Comparison of ENCODE assay signal across 8 cellular contexts in the genomic region with DNA sequence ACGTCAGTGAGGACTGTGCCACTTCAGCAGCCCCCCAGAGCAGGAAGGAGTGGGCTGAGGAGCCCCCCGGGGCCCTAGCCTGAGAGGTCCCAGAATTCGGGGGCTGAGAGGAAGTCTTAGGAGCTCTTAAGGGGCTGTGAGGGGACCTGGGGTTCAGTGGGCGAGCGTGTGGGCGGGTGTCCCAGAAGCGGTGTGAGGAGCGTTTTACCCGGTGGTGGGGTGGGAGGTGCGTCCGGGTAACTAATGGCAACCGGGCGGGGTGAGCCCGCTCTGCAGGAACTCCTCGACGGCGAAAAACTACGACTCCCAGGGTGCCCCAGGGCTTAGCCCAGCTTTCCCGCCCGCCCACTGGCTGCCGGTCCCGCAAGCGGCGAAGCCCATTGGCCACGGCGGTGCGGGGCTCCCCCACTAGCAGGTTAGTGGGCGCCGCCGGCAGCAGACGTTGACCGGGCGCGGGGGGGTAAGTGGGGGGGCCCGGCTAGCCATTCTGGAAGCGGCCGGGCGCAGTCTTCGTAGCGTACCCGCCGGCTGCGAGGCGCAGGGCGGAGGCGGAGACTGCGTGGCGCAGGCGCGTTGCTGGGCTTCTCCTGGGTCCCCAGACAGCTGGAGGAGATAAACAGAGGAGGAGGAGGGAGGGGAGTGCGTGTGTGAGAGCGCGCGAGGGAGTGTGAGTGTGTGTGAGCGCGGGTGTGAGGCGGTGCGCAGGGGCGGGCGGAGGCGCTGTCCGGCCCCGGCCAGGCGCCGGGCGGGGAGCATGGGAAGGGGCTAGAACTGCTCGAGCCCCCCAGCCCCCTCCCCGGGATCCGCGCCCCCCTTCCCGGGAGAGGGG. TPM values are rescaled to one million over a fixed set of nuclear protein-coding genes. Genes with fewer than 3 reads are reported as not detected.
DNase-seq lines count a peak whose midpoint lies in the region; ATAC-seq and TF ChIP-seq lines count a peak whose summit lies in the region.

A gene with protein sequence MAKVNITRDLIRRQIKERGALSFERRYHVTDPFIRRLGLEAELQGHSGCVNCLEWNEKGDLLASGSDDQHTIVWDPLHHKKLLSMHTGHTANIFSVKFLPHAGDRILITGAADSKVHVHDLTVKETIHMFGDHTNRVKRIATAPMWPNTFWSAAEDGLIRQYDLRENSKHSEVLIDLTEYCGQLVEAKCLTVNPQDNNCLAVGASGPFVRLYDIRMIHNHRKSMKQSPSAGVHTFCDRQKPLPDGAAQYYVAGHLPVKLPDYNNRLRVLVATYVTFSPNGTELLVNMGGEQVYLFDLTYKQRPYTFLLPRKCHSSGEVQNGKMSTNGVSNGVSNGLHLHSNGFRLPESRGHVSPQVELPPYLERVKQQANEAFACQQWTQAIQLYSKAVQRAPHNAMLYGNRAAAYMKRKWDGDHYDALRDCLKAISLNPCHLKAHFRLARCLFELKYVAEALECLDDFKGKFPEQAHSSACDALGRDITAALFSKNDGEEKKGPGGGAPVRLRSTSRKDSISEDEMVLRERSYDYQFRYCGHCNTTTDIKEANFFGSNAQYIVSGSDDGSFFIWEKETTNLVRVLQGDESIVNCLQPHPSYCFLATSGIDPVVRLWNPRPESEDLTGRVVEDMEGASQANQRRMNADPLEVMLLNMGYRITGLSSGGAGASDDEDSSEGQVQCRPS (plus strand): TSS at position 579 of the 829 bp plus-strand sequence. CDS start 26,423 bp downstream, outside the sequence.

- H2AFZ ChIP-seq in PC-3 (ENCODE audit: low read length): peak within 1 kb of the TSS; percentile 88

- TF ChIP-seq CTCF in PC-3 (conservative IDR thresholded peaks at IDR 0.05; ENCODE audit: low read depth, low read length) (no peak), epithelial cell of esophagus (IDR thresholded peaks at IDR 0.05; ENCODE audit: insufficient read depth, low read depth, low read length, missing control alignments) (no peak), mucosa of descending colon (IDR thresholded peaks at IDR 0.05) (no peak)

- no TSS peak for BruUV-seq in PC-3 (replicated peaks; lab: Mats Ljungman, UMichigan)

- DNase-seq in DMS114 treated with DMSO at 0.1 percent for 48 hours (lab: John Stamatoyannopoulos, UW; ENCODE audit: unreplicated experiment) (peak; percentile 93), PC-3 (peak; percentile 97), activated T-cell treated with anti-CD3 and anti-CD28 coated beads for 48 hours (ENCODE audit: low read depth) (peak; percentile 97), epithelial cell of esophagus (ENCODE audit: low read depth) (peak; percentile 98), mucosa of descending colon (peak; percentile 96 to 99 (median 98))
- DNase-seq in stimulated activated CD8-positive, alpha-beta memory T cell treated with anti-CD3 and anti-CD28 coated beads, Interleukin-4, amount 100 ng/mL, for 24 hours (ENCODE audit: low read depth): peak; percentile 98

- peaks cover 16% of the 10 kb centered on the region; the same call in 1 of the 2 replicates for H3K4me1 ChIP-seq in PC-3 (ENCODE audit: insufficient read depth, low read length)
- peaks cover 5% of the 10 kb centered on the region for H3K4me1 ChIP-seq in mucosa of descending colon (ENCODE audit: low read depth)

- H3K9ac ChIP-seq in PC-3 (ENCODE audit: low read length): peak within 1 kb of the TSS; percentile 41

- CTCF ChIA-PET in PC-3 (lab: Charles Lee): interaction anchor here (0.5 to 0.7 kb wide), 5 partner anchors 17 to 139 kb away, joined by 3 to 4 read pairs (median 3); no protein-coding TSS in a partner anchor

- peak; percentile 88 for ATAC-seq in GM21576 (IDR thresholded peaks at IDR 0.05; ENCODE audit: unreplicated experiment)
- peak; percentile 97 for ATAC-seq in PC-3
- peak; percentile 96 for ATAC-seq in mucosa of descending colon

- peaks cover 19% of the 10 kb centered on the region for H3K79me2 ChIP-seq in PC-3 (ENCODE audit: low read length)

- peak within 1 kb of the TSS; percentile 94 for H3K4me2 ChIP-seq in PC-3 (ENCODE audit: low read length)

- POLR2A ChIA-PET in PC-3 (lab: Charles Lee; ENCODE audit: unreplicated experiment): no interaction called here

- H3K27ac ChIP-seq in PC-3 (ENCODE audit: low read length): no peak within 1 kb of the TSS

- H3F3A ChIP-seq in PC-3 (ENCODE audit: low read length, unreplicated experiment): no peaks in the 10 kb centered on the region

- TF ChIP-seq EP300 in Ishikawa (IDR thresholded peaks at IDR 0.05; ENCODE audit: borderline replicate concordance): peak; percentile 40; the same call in 1 of the 2 replicates

- TF ChIP-seq RAD21 in Ishikawa (IDR thresholded peaks at IDR 0.05; ENCODE audit: low read depth): no peak

- H3K36me3 ChIP-seq in PC-3 (ENCODE audit: low read depth, low read length): no peaks in the 10 kb centered on the region
- H3K36me3 ChIP-seq in mucosa of descending colon (ENCODE audit: low read depth): no peaks in the 10 kb centered on the region

- H4K20me1 ChIP-seq in PC-3 (ENCODE audit: low read length): no peaks in the 10 kb centered on the region

- no peaks in the 10 kb centered on the region for H3K27me3 ChIP-seq in PC-3 (ENCODE audit: low read length)

- no peaks in the 10 kb centered on the region for H3K9me2 ChIP-seq in PC-3 (replicated peaks; ENCODE audit: low read length)

- H3K9me3 ChIP-seq in PC-3 (ENCODE audit: low read length) (no peaks in the 10 kb centered on the region), mucosa of descending colon (no peaks in the 10 kb centered on the region)

- intact Hi-C loops in PC-3 (cut with micrococcal nuclease) (loop anchor here (1.0 kb wide), 1 partner anchor 122 kb away; no protein-coding TSS in a partner anchor), mucosa of descending colon (cut with DNase I, micrococcal nuclease) (no loop called here)

- peak within 1 kb of the TSS; percentile 76 for H3K4me3 ChIP-seq in PC-3 (ENCODE audit: low read length)
- peak within 1 kb of the TSS; percentile 77 for H3K4me3 ChIP-seq in epithelial cell of esophagus (ENCODE audit: low read length)
- peak within 1 kb of the TSS; percentile 80 for H3K4me3 ChIP-seq in mucosa of descending colon

TF ChIP-seq in Ishikawa, 13 proteins besides CTCF, POLR2A, EP300 and RAD21:
- peak; percentile 63 for TF ChIP-seq TCF12 (IDR thresholded peaks at IDR 0.05; ENCODE audit: low read depth)
- TF ChIP-seq CREB1 (IDR thresholded peaks at IDR 0.05; ENCODE audit: low read depth): peak; percentile 70
- TF ChIP-seq EGR1 (IDR thresholded peaks at IDR 0.05): peak; percentile 13; the same call in 1 of the 2 replicates
- TF ChIP-seq, protein P1, sequence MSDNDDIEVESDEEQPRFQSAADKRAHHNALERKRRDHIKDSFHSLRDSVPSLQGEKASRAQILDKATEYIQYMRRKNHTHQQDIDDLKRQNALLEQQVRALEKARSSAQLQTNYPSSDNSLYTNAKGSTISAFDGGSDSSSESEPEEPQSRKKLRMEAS (IDR thresholded peaks at IDR 0.05): peak; percentile 84
- peak; percentile 10; the same call in 1 of the 2 replicates for TF ChIP-seq NFIC (IDR thresholded peaks at IDR 0.05)
- TF ChIP-seq, protein P2, sequence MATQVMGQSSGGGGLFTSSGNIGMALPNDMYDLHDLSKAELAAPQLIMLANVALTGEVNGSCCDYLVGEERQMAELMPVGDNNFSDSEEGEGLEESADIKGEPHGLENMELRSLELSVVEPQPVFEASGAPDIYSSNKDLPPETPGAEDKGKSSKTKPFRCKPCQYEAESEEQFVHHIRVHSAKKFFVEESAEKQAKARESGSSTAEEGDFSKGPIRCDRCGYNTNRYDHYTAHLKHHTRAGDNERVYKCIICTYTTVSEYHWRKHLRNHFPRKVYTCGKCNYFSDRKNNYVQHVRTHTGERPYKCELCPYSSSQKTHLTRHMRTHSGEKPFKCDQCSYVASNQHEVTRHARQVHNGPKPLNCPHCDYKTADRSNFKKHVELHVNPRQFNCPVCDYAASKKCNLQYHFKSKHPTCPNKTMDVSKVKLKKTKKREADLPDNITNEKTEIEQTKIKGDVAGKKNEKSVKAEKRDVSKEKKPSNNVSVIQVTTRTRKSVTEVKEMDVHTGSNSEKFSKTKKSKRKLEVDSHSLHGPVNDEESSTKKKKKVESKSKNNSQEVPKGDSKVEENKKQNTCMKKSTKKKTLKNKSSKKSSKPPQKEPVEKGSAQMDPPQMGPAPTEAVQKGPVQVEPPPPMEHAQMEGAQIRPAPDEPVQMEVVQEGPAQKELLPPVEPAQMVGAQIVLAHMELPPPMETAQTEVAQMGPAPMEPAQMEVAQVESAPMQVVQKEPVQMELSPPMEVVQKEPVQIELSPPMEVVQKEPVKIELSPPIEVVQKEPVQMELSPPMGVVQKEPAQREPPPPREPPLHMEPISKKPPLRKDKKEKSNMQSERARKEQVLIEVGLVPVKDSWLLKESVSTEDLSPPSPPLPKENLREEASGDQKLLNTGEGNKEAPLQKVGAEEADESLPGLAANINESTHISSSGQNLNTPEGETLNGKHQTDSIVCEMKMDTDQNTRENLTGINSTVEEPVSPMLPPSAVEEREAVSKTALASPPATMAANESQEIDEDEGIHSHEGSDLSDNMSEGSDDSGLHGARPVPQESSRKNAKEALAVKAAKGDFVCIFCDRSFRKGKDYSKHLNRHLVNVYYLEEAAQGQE (IDR thresholded peaks at IDR 0.05; ENCODE audit: low read depth): no peak
- TF ChIP-seq, protein P3, sequence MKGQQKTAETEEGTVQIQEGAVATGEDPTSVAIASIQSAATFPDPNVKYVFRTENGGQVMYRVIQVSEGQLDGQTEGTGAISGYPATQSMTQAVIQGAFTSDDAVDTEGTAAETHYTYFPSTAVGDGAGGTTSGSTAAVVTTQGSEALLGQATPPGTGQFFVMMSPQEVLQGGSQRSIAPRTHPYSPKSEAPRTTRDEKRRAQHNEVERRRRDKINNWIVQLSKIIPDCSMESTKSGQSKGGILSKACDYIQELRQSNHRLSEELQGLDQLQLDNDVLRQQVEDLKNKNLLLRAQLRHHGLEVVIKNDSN (IDR thresholded peaks at IDR 0.05): no peak; the same call in 1 of the 2 replicates
- TF ChIP-seq ZBTB7A (IDR thresholded peaks at IDR 0.05; ENCODE audit: low read depth): peak; percentile 13
- peak; percentile 48; the same call in 1 of the 2 replicates for TF ChIP-seq YY1 (IDR thresholded peaks at IDR 0.05; ENCODE audit: low read depth)
- peak; percentile 39; the same call in 1 of the 2 replicates for TF ChIP-seq FOXM1 (IDR thresholded peaks at IDR 0.05; ENCODE audit: borderline replicate concordance, low read depth)
- TF ChIP-seq CEBPB (IDR thresholded peaks at IDR 0.05): no peak
- TF ChIP-seq TEAD4 (IDR thresholded peaks at IDR 0.05): no peak
- TF ChIP-seq TAF1 (IDR thresholded peaks at IDR 0.05; ENCODE audit: low read depth): peak; percentile 50; the same call in 1 of the 2 replicates

RNA-seq across cellular contexts. Expression of the gene that starts here (rescaled TPM):
- total RNA-seq in PC-3 (2014; rRNA removed) (23.7 and 28.6 TPM in 2 replicates), mucosa of descending colon (10 to 100 TPM; 35.2 to 56.4 (median 45.5) TPM)
